In genomic region chr3:107676469-107677309, GRCh38 we compare ENCODE assay signal across 8 cellular contexts.
A peak's percentile ranks its signal among the peaks of the same experiment; 100 is the strongest.
DNase-seq lines count a peak whose midpoint lies in the region; ATAC-seq, FAIRE-seq and TF ChIP-seq lines count a peak whose summit lies in the region.

No MANE protein-coding gene starts in this region.

- TF ChIP-seq EP300 in SK-N-SH (IDR thresholded peaks at IDR 0.05; ENCODE audit: borderline replicate concordance in 1 of 2, low read depth in 1 of 2, low read length in 1 of 2) (no peak), suprapubic skin (IDR thresholded peaks at IDR 0.05) (no peak)

- peak; percentile 64 for TF ChIP-seq RAD21 in SK-N-SH (IDR thresholded peaks at IDR 0.05; ENCODE audit: low read length)

- peak overlapping the region; percentile 76 for H3K4me2 ChIP-seq in DOHH2 (ENCODE audit: low read length)
- no peak overlapping the region for H3K4me2 ChIP-seq in SK-N-SH

- TF ChIP-seq POLR2A in suprapubic skin (IDR thresholded peaks at IDR 0.05) = no peak

- peak; percentile 96 for FAIRE-seq in frontal cortex (lab: Jason Lieb, UNC)

- peaks cover 16% of the 10 kb centered on the region for H3K79me2 ChIP-seq in DOHH2 (ENCODE audit: control insufficient read depth, low read length)
- no peaks in the 10 kb centered on the region for H3K79me2 ChIP-seq in SK-N-SH (ENCODE audit: insufficient read depth)

- intact Hi-C loops in posterior cingulate gyrus (cut with DNase I) = loop anchor here (1.0 to 10.0 kb wide), 3 partner anchors 65 to 248 kb away; no protein-coding TSS in a partner anchor

- no peaks in the 10 kb centered on the region for H3K9me3 ChIP-seq in DOHH2 (ENCODE audit: control insufficient read depth, insufficient read depth, low read length)
- H3K9me3 ChIP-seq in SK-N-SH = no peaks in the 10 kb centered on the region
- H3K9me3 ChIP-seq in suprapubic skin = no peaks in the 10 kb centered on the region

- peak; percentile 77 for TF ChIP-seq CTCF in DOHH2 (IDR thresholded peaks at IDR 0.05; ENCODE audit: low read depth, low read length, poor library complexity, severe bottlenecking)
- TF ChIP-seq CTCF in LNCaP clone FGC (IDR thresholded peaks at IDR 0.05; ENCODE audit: control insufficient read depth, extremely low read depth, insufficient read depth) = peak; percentile 44
- TF ChIP-seq CTCF in SK-N-SH (IDR thresholded peaks at IDR 0.05) = peak; percentile 74
- peak; percentile 25 to 27 for TF ChIP-seq CTCF in suprapubic skin (IDR thresholded peaks at IDR 0.05)

- H3K4me3 ChIP-seq in DOHH2 (ENCODE audit: low read length) (peak overlapping the region; percentile 55), LNCaP clone FGC (ENCODE audit: low read depth, low read length) (no peak overlapping the region), SK-N-SH (ENCODE audit: low read depth in 2 of 2, low read length in 1 of 2) (no peak overlapping the region; a peak in 1 of 4 replicates), suprapubic skin (no peak overlapping the region)

- no peaks in the 10 kb centered on the region for H4K20me1 ChIP-seq in DOHH2 (ENCODE audit: control insufficient read depth, insufficient read depth, low read depth, low read length)
- no peaks in the 10 kb centered on the region for H4K20me1 ChIP-seq in SK-N-SH (ENCODE audit: insufficient read depth)

- H2AFZ ChIP-seq in SK-N-SH (ENCODE audit: low read depth) = no peak overlapping the region

- no peak for ATAC-seq in GM21576 (IDR thresholded peaks at IDR 0.05; ENCODE audit: unreplicated experiment)

- CTCF ChIA-PET in SK-N-SH (lab: Yijun Ruan, JAX) = interaction anchor here (0.6 to 5.9 kb wide), 61 partner anchors 8 to 820 kb away, joined by 3 to 99 read pairs (median 4); no protein-coding TSS in a partner anchor

- H3K27ac ChIP-seq in DOHH2 (ENCODE audit: low read depth, low read length) = peak overlapping the region; percentile 89
- H3K27ac ChIP-seq in SK-N-SH (ENCODE audit: low read depth in 2 of 2, low read length in 1 of 2) = no peak overlapping the region
- no peak overlapping the region for H3K27ac ChIP-seq in suprapubic skin

- H3K9me2 ChIP-seq in DOHH2 (replicated peaks; ENCODE audit: control insufficient read depth, low read length) (no peaks in the 10 kb centered on the region), SK-N-SH (no peaks in the 10 kb centered on the region)

- H3K36me3 ChIP-seq in DOHH2 (ENCODE audit: control insufficient read depth, low read length) (no peaks in the 10 kb centered on the region), SK-N-SH (replicated peaks in 1 of 2; ENCODE audit: control insufficient read depth in 1 of 2, insufficient read depth in 2 of 2, low read length in 1 of 2) (no peaks in the 10 kb centered on the region), suprapubic skin (no peaks in the 10 kb centered on the region)

- 56% methylated on average over 2 of the region's 2 CpGs for WGBS in SK-N-SH (ENCODE audit: low lambda C conversion rate)
- 70% methylated on average over 2 of the region's 2 CpGs for WGBS in suprapubic skin

- H3F3A ChIP-seq in DOHH2 (ENCODE audit: control insufficient read depth, insufficient read depth) = peaks cover 21% of the 10 kb centered on the region
- no peaks in the 10 kb centered on the region for H3F3A ChIP-seq in SK-N-SH (replicated peaks; ENCODE audit: insufficient read depth)

- POLR2A ChIA-PET in SK-N-SH (lab: Yijun Ruan, JAX) = no interaction called here

- DNase-seq in LNCaP clone FGC (ENCODE audit: low read depth) = no peak
- peak; percentile 29 for DNase-seq in SK-N-SH
- DNase-seq in frontal cortex (ENCODE audit: low spot score in 2 of 2) = no peak
- DNase-seq in suprapubic skin (ENCODE audit: low spot score in 2 of 2) = no peak
- no peak for DNase-seq in posterior cingulate gyrus
- DNase-seq in activated T-cell treated with anti-CD3 and anti-CD28 coated beads, Interleukin-2, amount 50 U/mL, for 48 hours = no peak

- peaks cover 39% of the 10 kb centered on the region for H3K4me1 ChIP-seq in DOHH2 (ENCODE audit: control insufficient read depth, low read length)
- H3K4me1 ChIP-seq in SK-N-SH (ENCODE audit: control insufficient read depth in 1 of 2, insufficient read depth in 2 of 2, low read depth in 1 of 2, low read length in 1 of 2) = no peaks in the 10 kb centered on the region; a peak in 2 of 4 replicates
- H3K4me1 ChIP-seq in suprapubic skin = peaks cover 3% of the 10 kb centered on the region

- no peaks in the 10 kb centered on the region for H3K27me3 ChIP-seq in DOHH2 (ENCODE audit: control insufficient read depth, low read length)
- H3K27me3 ChIP-seq in SK-N-SH (ENCODE audit: insufficient read depth) = no peaks in the 10 kb centered on the region
- no peaks in the 10 kb centered on the region for H3K27me3 ChIP-seq in suprapubic skin

- no peak overlapping the region for H3K9ac ChIP-seq in SK-N-SH

TF ChIP-seq in SK-N-SH, 30 proteins besides CTCF, POLR2A, EP300 and RAD21:
- no peak for TF ChIP-seq ZBTB33 (IDR thresholded peaks at IDR 0.05; ENCODE audit: borderline replicate concordance, low read depth)
- peak; percentile 38 for TF ChIP-seq SMC3 (IDR thresholded peaks at IDR 0.05; ENCODE audit: low read depth, low read length)
- TF ChIP-seq GATA2 (CRISPR knock-in tag; IDR thresholded peaks at IDR 0.05) = 0 out of 2 replicates have a peak, but pooled peaks have one; percentile 30

Comparison
In these comparisons a context has a peak if more than half of its experiments do, and no peak if none do; other contexts are left out.
1. CTCF ChIP-seq: peak in every context shown above with its lines; median percentile 77 in DOHH2; 74 in SK-N-SH; 44 in LNCaP clone FGC; 26 in suprapubic skin.